ENCODE assay signal across 24 cellular contexts in the genomic region with DNA sequence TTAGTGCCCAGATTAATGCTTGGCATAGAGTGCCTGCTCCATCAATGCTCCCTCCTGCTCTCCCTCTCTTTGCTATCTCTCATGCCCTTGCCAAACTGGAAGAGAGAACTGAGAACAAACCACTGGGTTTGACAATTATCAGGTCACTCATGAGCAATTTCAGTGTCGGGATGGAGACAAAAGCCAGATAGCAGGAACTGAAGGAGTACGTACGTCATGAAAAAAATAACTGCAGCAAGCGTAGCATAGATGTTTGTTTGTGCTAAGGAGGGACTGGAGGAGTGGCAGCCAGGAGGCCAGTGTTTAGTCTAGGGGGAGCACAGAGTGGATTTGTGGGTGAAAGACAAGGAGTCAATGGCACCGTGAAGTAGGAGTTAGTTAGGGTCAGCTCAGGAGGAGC.
"Had no signal": no experiment of that assay in that cellular context is flagged by ENCODE, and none has a peak within 500 bp of the region (broad histone marks: within the 10 kb centered on the region; RNA-seq: fewer than 3 reads in every experiment).

No MANE protein-coding gene starts in this region.

- ATAC-seq: activated CD8-positive, alpha-beta memory T cell treated with anti-CD3 and anti-CD28 coated beads, Interleukin-2, amount 10 ng/mL, durations not matched to agents 7 days and 5 days; activated T-helper 17 cell treated with anti-CD3 and anti-CD28 coated beads, Interleukin-2, amount 50 U/mL, for 72 hours had no signal

- H3K27ac Mint-ChIP-seq: activated B cell treated with CpG ODN at 0.5 μM for 24 hours; activated CD4-positive, alpha-beta T cell treated with anti-CD3 and anti-CD28 coated beads, Interleukin-2, amount 10 ng/mL, durations not matched to agents 24 days and 14 days; activated CD8-positive, alpha-beta memory T cell treated with anti-CD3 and anti-CD28 coated beads, Interleukin-2, amount 10 ng/mL, durations not matched to agents 7 days and 5 days; activated naive CD4-positive, alpha-beta T cell treated with anti-CD3 and anti-CD28 coated beads for 36 hours; activated naive CD8-positive, alpha-beta T cell; activated T-helper 17 cell treated with anti-CD3 and anti-CD28 coated beads, Interleukin-2, amount 50 U/mL, for 72 hours had no signal

- H3K9me3 Mint-ChIP-seq: activated CD4-positive, alpha-beta T cell treated with anti-CD3 and anti-CD28 coated beads, Interleukin-2, amount 10 ng/mL, durations not matched to agents 24 days and 14 days; activated T-helper 17 cell treated with anti-CD3 and anti-CD28 coated beads, Interleukin-2, amount 50 U/mL, for 72 hours had no signal

- DNase-seq: activated B cell treated with CpG ODN at 0.5 μM for 24 hours; activated CD4-positive, alpha-beta T cell treated with anti-CD3 and anti-CD28 coated beads for 1 hour; activated CD4-positive, alpha-beta T cell treated with anti-CD3 and anti-CD28 coated beads, Interleukin-2, amount 10 ng/mL, durations not matched to agents 24 days and 14 days; activated CD4-positive, alpha-beta T cell treated with anti-CD3 and anti-CD28 coated beads, Interleukin-2, amount 50 U/mL, for 48 hours; activated CD8-positive, alpha-beta memory T cell treated with anti-CD3 and anti-CD28 coated beads, Interleukin-2, amount 10 ng/mL, durations not matched to agents 7 days and 5 days; activated gamma-delta T cell; activated naive CD4-positive, alpha-beta T cell treated with anti-CD3 and anti-CD28 coated beads for 36 hours; activated T-cell treated with anti-CD3 and anti-CD28 coated beads, Interleukin-2, amount 50 U/mL, for 48 hours; cerebellar nuclear complex; NCI-H1092; NCI-H1417; NCI-H1930; NCI-H2171; NCI-H345; NCI-H510A; NCI-H526 treated with DMSO at 0.1 percent for 48 hours; Peyer's patch; Right ventricle myocardium superior; T-helper 1 cell had no signal

- H3K4me3 ChIP-seq: Peyer's patch, SJSA1 had no signal

- H3K4me1 ChIP-seq: Peyer's patch, SJSA1 had no signal

- H3K27me3 ChIP-seq: Peyer's patch, SJSA1 had no signal

- H3K4me1 Mint-ChIP-seq: activated B cell treated with CpG ODN at 0.5 μM for 24 hours; activated CD4-positive, alpha-beta T cell treated with anti-CD3 and anti-CD28 coated beads, Interleukin-2, amount 10 ng/mL, durations not matched to agents 24 days and 14 days; activated CD8-positive, alpha-beta memory T cell treated with anti-CD3 and anti-CD28 coated beads, Interleukin-2, amount 10 ng/mL, durations not matched to agents 7 days and 5 days; activated T-helper 17 cell treated with anti-CD3 and anti-CD28 coated beads, Interleukin-2, amount 50 U/mL, for 72 hours had no signal

- H3K9ac ChIP-seq: KMS-11 had no signal

- H3K4me3 Mint-ChIP-seq: activated B cell treated with CpG ODN at 0.5 μM for 24 hours; activated CD4-positive, alpha-beta T cell treated with anti-CD3 and anti-CD28 coated beads, Interleukin-2, amount 10 ng/mL, durations not matched to agents 24 days and 14 days; activated CD8-positive, alpha-beta memory T cell treated with anti-CD3 and anti-CD28 coated beads, Interleukin-2, amount 10 ng/mL, durations not matched to agents 7 days and 5 days; activated naive CD4-positive, alpha-beta T cell treated with anti-CD3 and anti-CD28 coated beads for 36 hours; activated naive CD8-positive, alpha-beta T cell; activated T-helper 17 cell treated with anti-CD3 and anti-CD28 coated beads, Interleukin-2, amount 50 U/mL, for 72 hours had no signal

- H3K9me3 ChIP-seq: Peyer's patch, SJSA1 had no signal

- H3K36me3 ChIP-seq: Peyer's patch, SJSA1 had no signal

- H3K27ac ChIP-seq: KMS-11, Peyer's patch, RWPE1, SJSA1 had no signal

- H3K36me3 Mint-ChIP-seq: activated CD8-positive, alpha-beta memory T cell treated with anti-CD3 and anti-CD28 coated beads, Interleukin-2, amount 10 ng/mL, durations not matched to agents 7 days and 5 days had no signal

- H3K27me3 Mint-ChIP-seq: activated B cell treated with CpG ODN at 0.5 μM for 24 hours; activated CD4-positive, alpha-beta T cell treated with anti-CD3 and anti-CD28 coated beads, Interleukin-2, amount 10 ng/mL, durations not matched to agents 24 days and 14 days; activated naive CD8-positive, alpha-beta T cell; activated T-helper 17 cell treated with anti-CD3 and anti-CD28 coated beads, Interleukin-2, amount 50 U/mL, for 72 hours had no signal

- H3K4me2 ChIP-seq: KMS-11 had no signal
